ENCODE assay signal across 13 cellular contexts in the genomic region with DNA sequence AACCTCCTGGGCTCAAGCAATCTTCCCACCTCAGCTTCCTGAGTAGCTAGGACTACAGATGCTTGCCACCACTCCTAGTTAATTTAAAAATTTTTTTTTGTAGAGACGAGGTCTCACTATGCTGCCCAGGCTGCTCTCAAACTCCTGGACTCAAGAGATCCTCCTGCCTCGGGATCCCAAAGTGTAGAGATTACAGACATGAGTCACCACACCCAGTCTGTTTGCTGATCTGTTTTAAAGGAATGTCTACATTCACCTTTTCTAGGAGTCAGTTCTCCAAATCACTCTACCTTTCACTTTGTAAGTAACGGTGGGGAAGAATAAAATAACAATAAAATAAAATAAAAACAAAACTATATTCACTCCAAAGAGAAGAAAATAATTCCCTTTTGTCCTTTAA.
DNase-seq lines count a peak whose midpoint lies in the region; ATAC-seq and TF ChIP-seq lines count a peak whose summit lies in the region.
"Had no signal": no experiment of that assay in that cellular context is flagged by ENCODE, and none has a peak within 500 bp of the region (broad histone marks: within the 10 kb centered on the region; RNA-seq: fewer than 3 reads in every experiment).

No MANE protein-coding gene starts in this region.

- CTCF ChIA-PET in Panc1 (lab: Charles Lee): no interaction called here

- in situ Hi-C loops in Panc1 (cut with HindIII; ENCODE audit: low pct_unique_long_range_greater_than_20kb, low sequenced_read_pairs): no loop called here

- peaks cover 15% of the 10 kb centered on the region for H3K36me3 Mint-ChIP-seq in progenitor cell of endocrine pancreas (ENCODE audit: insufficient read depth)

- ATAC-seq in Panc1: peak; percentile 85
- no peak for ATAC-seq in HG02981 (IDR thresholded peaks at IDR 0.05; ENCODE audit: unreplicated experiment)
- no peak for ATAC-seq in GM19035 (IDR thresholded peaks at IDR 0.05; ENCODE audit: unreplicated experiment)
- ATAC-seq: left colon had no signal

- no peaks in the 10 kb centered on the region for H3K27me3 Mint-ChIP-seq in progenitor cell of endocrine pancreas

- no TSS peak for BruUV-seq in Panc1 (replicated peaks; lab: Mats Ljungman, UMichigan)

- TF ChIP-seq CTCF in Panc1 (IDR thresholded peaks at IDR 0.05): no peak
- no peak for TF ChIP-seq CTCF in fibroblast of mammary gland (conservative IDR thresholded peaks at IDR 0.05; ENCODE audit: control insufficient read depth, insufficient read depth, low read depth, low read length)
- TF ChIP-seq CTCF in progenitor cell of endocrine pancreas (IDR thresholded peaks at IDR 0.05; ENCODE audit: unreplicated experiment): no peak
- no peak for TF ChIP-seq CTCF in testis (IDR thresholded peaks at IDR 0.05)

- H3K36me3 ChIP-seq in Panc1 (ENCODE audit: control insufficient read depth, insufficient read depth, low read length): no peaks in the 10 kb centered on the region
- no peaks in the 10 kb centered on the region for H3K36me3 ChIP-seq in testis (ENCODE audit: low read depth, missing control alignments)
- H3K36me3 ChIP-seq: adrenal gland had no signal

- POLR2A ChIA-PET in Panc1 (lab: Charles Lee): interaction anchor here (0.5 kb wide), 1 partner anchor 266 kb away, joined by 3 read pairs; no protein-coding TSS in a partner anchor

- no peaks in the 10 kb centered on the region for H3K27me3 ChIP-seq in Panc1 (ENCODE audit: control insufficient read depth, insufficient read depth, low read length)
- H3K27me3 ChIP-seq in testis: no peaks in the 10 kb centered on the region
- H3K27me3 ChIP-seq: adrenal gland, esophagus squamous epithelium had no signal

- peaks cover 22% of the 10 kb centered on the region for H3K4me1 Mint-ChIP-seq in progenitor cell of endocrine pancreas (ENCODE audit: low read depth)
- H3K4me1 Mint-ChIP-seq: CD8-positive, alpha-beta memory T cell had no signal

- no peak overlapping the region for H3K4me3 Mint-ChIP-seq in progenitor cell of endocrine pancreas (ENCODE audit: low read depth)

- intact Hi-C loops in Panc1 (cut with micrococcal nuclease; ENCODE audit: unreplicated experiment): no loop called here
- intact Hi-C loops in testis (cut with DNase I; ENCODE audit: low total_unique reads): no loop called here

- H3K4me3 ChIP-seq in Panc1 (ENCODE audit: low read depth in 2 of 2, low read length in 2 of 2): peak overlapping the region in 1 of 2 experiments; percentile 0; a peak in 1 of 4 replicates
- H3K4me3 ChIP-seq in fibroblast of mammary gland (ENCODE audit: control insufficient read depth, low read depth, low read length): no peak overlapping the region
- H3K4me3 ChIP-seq in testis: no peak overlapping the region
- H3K4me3 ChIP-seq: adrenal gland, esophagus squamous epithelium had no signal

- TF ChIP-seq POLR2A in testis (IDR thresholded peaks at IDR 0.05): no peak

- H3K27ac ChIP-seq in Panc1 (ENCODE audit: low read length) (no peak overlapping the region), testis (no peak overlapping the region)

- DNase-seq in ELF-1 (ENCODE audit: low read depth, low spot score): peak; percentile 33
- DNase-seq in Panc1 (ENCODE audit: low read depth, low spot score): peak; percentile 52
- peak; percentile 66 for DNase-seq in fibroblast of mammary gland (ENCODE audit: low read depth)
- no peak for DNase-seq in progenitor cell of endocrine pancreas (ENCODE audit: low spot score, unreplicated experiment)
- DNase-seq in testis: no peak
- DNase-seq in NCI-H2081 treated with DMSO at 0.1 percent for 48 hours (lab: John Stamatoyannopoulos, UW): no peak
- DNase-seq: CD8-positive, alpha-beta memory T cell; esophagus squamous epithelium; left colon; NCI-H345 had no signal

- H3K27ac Mint-ChIP-seq in progenitor cell of endocrine pancreas: peak overlapping the region; percentile 92
- H3K27ac Mint-ChIP-seq: CD8-positive, alpha-beta memory T cell had no signal

- no peaks in the 10 kb centered on the region for H3K4me1 ChIP-seq in Panc1 (ENCODE audit: control insufficient read depth, insufficient read depth, low read length)
- peaks cover 22% of the 10 kb centered on the region for H3K4me1 ChIP-seq in testis

- no peaks in the 10 kb centered on the region for H3K9me3 ChIP-seq in Panc1 (ENCODE audit: control insufficient read depth, insufficient read depth, low read depth, low read length)
- H3K9me3 ChIP-seq in testis: no peaks in the 10 kb centered on the region

- 64 to 71% methylated on average over 3 of the region's 3 CpGs for WGBS in testis, 2 donors

- peaks cover 15% of the 10 kb centered on the region for H3K9me3 Mint-ChIP-seq in progenitor cell of endocrine pancreas (ENCODE audit: low read depth)

Comparison
In these comparisons a context has a peak if more than half of its experiments do, and no peak if none do; other contexts are left out.
1. DNase-seq: peak in ELF-1 (single experiment), Panc1 (single experiment) and fibroblast of mammary gland (single experiment); none in progenitor cell of endocrine pancreas (single experiment), testis (single experiment) and NCI-H2081 treated with DMSO at 0.1 percent for 48 hours (single experiment).